In genomic region chr1:159989581-159989980, GRCh38 we compare ENCODE assay signal across 20 cellular contexts. TPM values are rescaled to one million over a fixed set of nuclear protein-coding genes. Genes with fewer than 3 reads are reported as not detected.
DNase-seq lines count a peak whose midpoint lies in the region; ATAC-seq and TF ChIP-seq lines count a peak whose summit lies in the region.
"Had no signal": no experiment of that assay in that cellular context is flagged by ENCODE, and none has a peak within 500 bp of the region (broad histone marks: within the 10 kb centered on the region; RNA-seq: fewer than 3 reads in every experiment).

No MANE protein-coding gene starts in this region.

- H3K79me2 ChIP-seq in GM23248 (ENCODE audit: insufficient read depth) (no peaks in the 10 kb centered on the region), osteoblast (ENCODE audit: insufficient read depth, low read length) (no peaks in the 10 kb centered on the region)

- no peak overlapping the region for H3K27ac ChIP-seq in GM23248
- no peak overlapping the region for H3K27ac ChIP-seq in osteoblast (ENCODE audit: low read depth, low read length)
- H3K27ac ChIP-seq: A549, C4-2B, RWPE1 had no signal

- CTCF ChIA-PET in GM10248 (lab: Yijun Ruan, JAX), result interaction anchor here (0.9 to 3.4 kb wide), 4 partner anchors 12 to 90 kb away, joined by 3 to 24 read pairs (median 4); no protein-coding TSS in a partner anchor

- in situ Hi-C loops in GM23248 (cut with MboI), result no loop called here

- H3K9ac ChIP-seq in GM23248, result no peak overlapping the region

- no peaks in the 10 kb centered on the region for H3K36me3 ChIP-seq in GM23248 (ENCODE audit: low read depth)
- H3K36me3 ChIP-seq in osteoblast (ENCODE audit: insufficient read depth, low read length), result no peaks in the 10 kb centered on the region

- H3K4me2 ChIP-seq in GM23248 (ENCODE audit: unreplicated experiment), result no peak overlapping the region
- no peak overlapping the region for H3K4me2 ChIP-seq in osteoblast (ENCODE audit: insufficient read depth, low read length)
- H3K4me2 ChIP-seq: A549 had no signal

- H4K20me1 ChIP-seq in GM23248 (ENCODE audit: insufficient read depth) (no peaks in the 10 kb centered on the region), osteoblast (ENCODE audit: insufficient read depth, low read length) (no peaks in the 10 kb centered on the region)

- DNase-seq in AG08395 (ENCODE audit: low spot score) (peak; percentile 39), GM23248 (peak; percentile 36), epithelial cell of esophagus (ENCODE audit: low read depth) (peak; percentile 36), osteoblast (ENCODE audit: insufficient read length, low spot score, missing footprints) (peak; percentile 65), GM10248 (ENCODE audit: extremely low spot score) (no peak), AG08396 (ENCODE audit: low spot score) (no peak)
- DNase-seq: DMS79 treated with DMSO at 0.1 percent for 48 hours, KBM-7, MV-4-11, NCI-H1417, NCI-H187, NCI-H2107, NCI-H510A treated with DMSO at 0.1 percent for 48 hours, NCI-H774 had no signal

- TF ChIP-seq CTCF in epithelial cell of esophagus (IDR thresholded peaks at IDR 0.05; ENCODE audit: insufficient read depth, low read depth, low read length, missing control alignments), result no peak
- TF ChIP-seq CTCF in osteoblast (IDR thresholded peaks at IDR 0.05; ENCODE audit: extremely low read depth, low read depth, low read length), result no peak
- no peak for TF ChIP-seq CTCF in GM10248 (IDR thresholded peaks at IDR 0.05; ENCODE audit: control extremely low read depth, extremely low read depth, low read depth, missing control alignments)

- H3F3A ChIP-seq in GM23248 (ENCODE audit: insufficient read depth), result no peaks in the 10 kb centered on the region

- POLR2A ChIA-PET in GM10248 (lab: Yijun Ruan, JAX), result no interaction called here

- no peak for ATAC-seq in GM19395 (IDR thresholded peaks at IDR 0.05; ENCODE audit: unreplicated experiment)
- ATAC-seq: A549 had no signal

- H3K9me3 ChIP-seq in GM23248 (ENCODE audit: low read depth) (no peaks in the 10 kb centered on the region), osteoblast (ENCODE audit: low read depth, low read length) (no peaks in the 10 kb centered on the region)
- H3K9me3 ChIP-seq: A549 had no signal

- H2AFZ ChIP-seq in GM23248, result no peak overlapping the region
- H2AFZ ChIP-seq in osteoblast (ENCODE audit: low read length), result no peak overlapping the region

- H3K9me2 ChIP-seq in GM23248 (ENCODE audit: insufficient read depth), result no peaks in the 10 kb centered on the region

- H3K4me3 ChIP-seq in GM23248, result no peak overlapping the region
- no peak overlapping the region for H3K4me3 ChIP-seq in epithelial cell of esophagus (ENCODE audit: low read length)
- no peak overlapping the region for H3K4me3 ChIP-seq in osteoblast (ENCODE audit: insufficient read depth, low read length)
- H3K4me3 ChIP-seq: A549 had no signal

- H3K27me3 ChIP-seq in GM23248 (replicated peaks; ENCODE audit: insufficient read depth) (no peaks in the 10 kb centered on the region), osteoblast (ENCODE audit: insufficient read depth, low read length) (no peaks in the 10 kb centered on the region)

- H3K4me1 ChIP-seq in GM23248 (ENCODE audit: insufficient read depth), result peaks cover 8% of the 10 kb centered on the region
- H3K4me1 ChIP-seq in osteoblast (ENCODE audit: insufficient read depth, low read length), result peaks cover 14% of the 10 kb centered on the region
- H3K4me1 ChIP-seq: A549 had no signal

- WGBS in GM23248 (ENCODE audit: low coverage in 1 of 2, low lambda C conversion rate in 2 of 2, missing lambda C conversion rate in 2 of 2), 2 experiments, result 73 to 80% methylated on average over 3 of the region's 3 CpGs

RNA-seq across cellular contexts. Expression of gene SLAMF9, which starts 35.5 kb away (rescaled TPM):
- not detected in 2 replicates for total RNA-seq in GM23248 (2014; rRNA removed; shearing (Covaris generic))
- polyA plus RNA-seq in GM23248 (2016; fragmentation: Nextera tagmentation; extraction: Ambion mirVana), result 0.48 and 0.51 TPM in 2 replicates
- total RNA-seq in osteoblast, result not detected in 2 replicates
- total RNA-seq: G401, H4 had no signal

RNA-seq across cellular contexts. Expression of gene PIGM, which starts 42.2 kb away (rescaled TPM):
- total RNA-seq in GM23248 (2014; rRNA removed; shearing (Covaris generic)), result 4.8 and 5.5 TPM in 2 replicates
- polyA plus RNA-seq in GM23248 (2016; fragmentation: Nextera tagmentation; extraction: Ambion mirVana), result 5.4 and 5.7 TPM in 2 replicates
- 7.2 and 7.4 TPM in 2 replicates for total RNA-seq in osteoblast

RNA-seq across cellular contexts. Expression of gene IGSF9, which starts 44.2 kb away (rescaled TPM):
- total RNA-seq in GM23248 (2014; rRNA removed; shearing (Covaris generic)), result not detected in 2 replicates
- polyA plus RNA-seq in GM23248 (2016; fragmentation: Nextera tagmentation; extraction: Ambion mirVana), result 0.13 TPM in 1 of 2 replicates, not detected in the other
- total RNA-seq in osteoblast, result under 0.01 TPM in 2 replicates
- total RNA-seq: G401 had no signal

Comparison
In these comparisons a context has a peak if more than half of its experiments do, and no peak if none do; other contexts are left out.
1. DNase-seq: peak in AG08395 (single experiment), GM23248 (single experiment), epithelial cell of esophagus (single experiment) and osteoblast (single experiment); none in GM10248 (single experiment) and AG08396 (single experiment).